21 cellular contexts compared by ENCODE assay signal in the genomic region with DNA sequence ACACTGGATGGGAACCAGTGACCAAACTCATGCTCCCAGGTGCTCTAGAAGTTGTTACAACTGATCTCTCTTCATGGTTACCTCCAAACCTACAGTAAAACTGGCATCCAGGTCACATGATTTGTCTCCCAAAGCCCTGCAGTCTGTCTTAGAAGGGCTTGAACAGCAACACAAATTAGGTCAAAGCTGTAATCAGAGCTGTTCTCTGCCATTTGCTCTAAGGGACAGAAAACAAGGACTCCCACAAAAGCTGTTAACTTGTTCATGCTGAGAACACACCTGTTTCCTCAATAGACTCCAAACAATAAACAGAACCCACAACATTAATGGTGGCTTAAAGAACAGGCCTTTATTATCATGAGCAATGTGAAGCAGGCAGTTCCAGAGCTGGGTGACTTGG.
"Had no signal": no experiment of that assay in that cellular context is flagged by ENCODE, and none has a peak within 500 bp of the region (broad histone marks: within the 10 kb centered on the region; RNA-seq: fewer than 3 reads in every experiment).

No MANE protein-coding gene starts in this region.

- H3K9me3 ChIP-seq: thyroid gland had no signal

- DNase-seq: activated CD4-positive, alpha-beta T cell treated with anti-CD3 and anti-CD28 coated beads, Interleukin-2, amount 50 U/mL, for 4 hours; activated CD4-positive, CD25-positive, alpha-beta regulatory T cell treated with anti-CD3 and anti-CD28 coated beads, Interleukin-2, amount 50 U/mL, for 72 hours; activated CD8-positive, alpha-beta memory T cell treated with anti-CD3 and anti-CD28 coated beads, Interleukin-2, amount 10 ng/mL, durations not matched to agents 7 days and 5 days; activated naive CD4-positive, alpha-beta T cell treated with anti-CD3 and anti-CD28 coated beads, Interleukin-2, amount 50 U/mL, for 16 hours; activated T-cell treated with anti-CD3 and anti-CD28 coated beads, Interleukin-2, amount 50 U/mL, for 1 hour; kidney; left lung; naive B cell; ovary; sigmoid colon; stimulated activated CD4-positive, alpha-beta T cell treated with anti-CD3 and anti-CD28 coated beads, Interleukin-1b, Interleukin-23, amount 100 ng/mL, for 48 hours; thyroid gland had no signal

- H3K4me3 ChIP-seq: adrenal gland, cardiac muscle cell, coronary artery, hepatocyte, left lung, ovary, sigmoid colon, thyroid gland, vagina had no signal

- H2AFZ ChIP-seq: hepatocyte had no signal

- H3K27me3 ChIP-seq: adrenal gland, cardiac muscle cell, hepatocyte, left lung, ovary, sigmoid colon, thyroid gland, vagina had no signal

- H3K27ac Mint-ChIP-seq: activated CD8-positive, alpha-beta memory T cell treated with anti-CD3 and anti-CD28 coated beads, Interleukin-2, amount 10 ng/mL, durations not matched to agents 7 days and 5 days; activated T-helper 2 cell treated with anti-CD3 and anti-CD28 coated beads, Interferon-gamma antibody, Interleukin-2, Interleukin-4, amounts not matched to agents 10 μg/mL and 5 μg/mL and 100 μg/mL, durations not matched to agents 14 hours and 24 hours and 36 hours; naive B cell; stimulated activated effector memory CD8-positive, alpha-beta T cell treated with anti-CD3 and anti-CD28 coated beads, Interleukin-12 subunit alpha, Interleukin-12 subunit beta, amount 100 ng/mL, for 72 hours; T-helper 2 cell treated with Interferon-gamma antibody and Interleukin-4, amounts not matched to agents 5 μg/mL and 100 μg/mL, for 36 hours had no signal

- H3K4me1 ChIP-seq: adrenal gland, left lung, sigmoid colon, thyroid gland, vagina had no signal

- H3K4me2 ChIP-seq: hepatocyte had no signal

- H3K27ac ChIP-seq: adrenal gland, cardiac muscle cell, coronary artery, hepatocyte, left lung, ovary, sigmoid colon, thyroid gland, vagina had no signal

- H3K4me3 Mint-ChIP-seq: activated CD8-positive, alpha-beta memory T cell treated with anti-CD3 and anti-CD28 coated beads, Interleukin-2, amount 10 ng/mL, durations not matched to agents 7 days and 5 days; stimulated activated effector memory CD8-positive, alpha-beta T cell treated with anti-CD3 and anti-CD28 coated beads, Interleukin-12 subunit alpha, Interleukin-12 subunit beta, amount 100 ng/mL, for 72 hours; T-helper 2 cell treated with Interferon-gamma antibody and Interleukin-4, amounts not matched to agents 5 μg/mL and 100 μg/mL, for 36 hours had no signal

- H3K27me3 Mint-ChIP-seq: activated CD8-positive, alpha-beta memory T cell treated with anti-CD3 and anti-CD28 coated beads, Interleukin-2, amount 10 ng/mL, durations not matched to agents 7 days and 5 days; naive B cell had no signal

- H3K36me3 ChIP-seq: ovary had no signal

- FAIRE-seq: kidney had no signal

- ATAC-seq: activated CD8-positive, alpha-beta memory T cell treated with anti-CD3 and anti-CD28 coated beads, Interleukin-2, amount 10 ng/mL, durations not matched to agents 7 days and 5 days; esophagus mucosa; left lung; stimulated activated effector memory CD8-positive, alpha-beta T cell treated with anti-CD3 and anti-CD28 coated beads, Interleukin-12 subunit alpha, Interleukin-12 subunit beta, amount 100 ng/mL, for 72 hours had no signal
